ENCODE assay signal across 8 cellular contexts in genomic region chr12:56257491-56258067, GRCh38. TPM values are rescaled to one million over a fixed set of nuclear protein-coding genes. Genes with fewer than 3 reads are reported as not detected.
DNase-seq lines count a peak whose midpoint lies in the region; ATAC-seq and TF ChIP-seq lines count a peak whose summit lies in the region.

No MANE protein-coding gene starts in this region.

- intact Hi-C loops in activated CD4-positive, alpha-beta memory T cell treated with anti-CD3 and anti-CD28 coated beads for 36 hours (cut with micrococcal nuclease) = loop anchor here (1.0 to 5.0 kb wide), 5 partner anchors 9 to 138 kb away; partner anchors contain the start of genes COQ10A, NABP2, RNF41 and STAT2
- intact Hi-C loops in heart left ventricle (cut with DNase I) (loop anchor here in 6 of 10 donors (2.0 to 5.0 kb wide), 3 partner anchors 33 to 65 kb away; partner anchors contain the start of genes NABP2 (in 6 of the 6) and RNF41 (in 4 of the 6)), prostate gland (cut with DNase I) (no loop called here), posterior vena cava (cut with DNase I) (loop anchor here in 1 of 2 donors (1.0 kb wide), 1 partner anchor 18 kb away; no protein-coding TSS in a partner anchor)

- POLR2A ChIA-PET in activated CD4-positive, alpha-beta memory T cell treated with anti-CD3 and anti-CD28 coated beads for 36 hours (lab: Charles Lee) = interaction anchor here (0.6 to 1.8 kb wide), 7 partner anchors 8 to 140 kb away, joined by 3 to 10 read pairs (median 4); partner anchors contain the start of genes RNF41, STAT2 and ZC3H10

- H3K4me1 ChIP-seq in heart left ventricle (peaks cover 5 to 29% (median 23%) of the 10 kb centered on the region in 12 donors), prostate gland (replicated peaks) (peaks cover 6% of the 10 kb centered on the region)

- 0 to 1% (median 1%) methylated on average over 10 to 27 of the region's 27 CpGs for WGBS in heart left ventricle, 4 donors
- WGBS in prostate gland = 0% methylated on average over 27 of the region's 27 CpGs

- H3K36me3 ChIP-seq in heart left ventricle = peaks cover 0 to 45% (median 39%) of the 10 kb centered on the region in 9 donors
- peaks cover 4 to 19% of the 10 kb centered on the region in 2 donors for H3K36me3 ChIP-seq in prostate gland

- no peaks in the 10 kb centered on the region for H3K27me3 Mint-ChIP-seq in activated CD4-positive, alpha-beta memory T cell treated with anti-CD3 and anti-CD28 coated beads for 36 hours

- peak overlapping the region; percentile 59 for H3K27ac Mint-ChIP-seq in activated CD4-positive, alpha-beta memory T cell treated with anti-CD3 and anti-CD28 coated beads for 36 hours

- peaks cover 19% of the 10 kb centered on the region for H3K4me1 Mint-ChIP-seq in activated CD4-positive, alpha-beta memory T cell treated with anti-CD3 and anti-CD28 coated beads for 36 hours (ENCODE audit: low read depth)

- H3K9me3 ChIP-seq in heart left ventricle (no peaks in the 10 kb centered on the region), prostate gland (no peaks in the 10 kb centered on the region)

- no peaks in the 10 kb centered on the region for H3K27me3 ChIP-seq in heart left ventricle
- no peaks in the 10 kb centered on the region for H3K27me3 ChIP-seq in prostate gland (replicated peaks; ENCODE audit: insufficient read depth)

- H3K27ac ChIP-seq in heart left ventricle = peak overlapping the region; percentile 51 to 97 (median 90)
- H3K27ac ChIP-seq in prostate gland = peak overlapping the region; percentile 89 to 90

- DNase-seq in 8988T (peak; percentile 69), GM12865 (ENCODE audit: low read depth) (no peak), HuH-7.5 (ENCODE audit: low spot score) (peak; percentile 85), heart left ventricle (no peak), prostate gland (ENCODE audit: low spot score) (no peak), posterior vena cava (ENCODE audit: low spot score) (no peak), OCI-M2 (lab: John Stamatoyannopoulos, UW; ENCODE audit: unreplicated experiment) (no peak)
- peak; percentile 15 for DNase-seq in activated CD4-positive, alpha-beta memory T cell treated with anti-CD3 and anti-CD28 coated beads for 36 hours

- CTCF ChIA-PET in activated CD4-positive, alpha-beta memory T cell treated with anti-CD3 and anti-CD28 coated beads for 36 hours (lab: Charles Lee) = interaction anchor here (0.7 to 4.6 kb wide), 34 partner anchors 9 to 528 kb away, joined by 3 to 21 read pairs (median 5); partner anchors contain the start of genes CNPY2, COQ10A, ESYT1 and IL23A

- no peak for TF ChIP-seq POLR2A in heart left ventricle (IDR thresholded peaks at IDR 0.05)
- no peak for TF ChIP-seq POLR2A in prostate gland (IDR thresholded peaks at IDR 0.05)

- TF ChIP-seq CTCF in GM12865 (IDR thresholded peaks at IDR 0.05; ENCODE audit: insufficient read depth, low read depth, low read length, missing control alignments) (no peak), heart left ventricle (IDR thresholded peaks at IDR 0.05) (no peak), prostate gland (IDR thresholded peaks at IDR 0.05) (no peak)

- peak overlapping the region; percentile 87 for H3K4me3 Mint-ChIP-seq in activated CD4-positive, alpha-beta memory T cell treated with anti-CD3 and anti-CD28 coated beads for 36 hours

- no peaks in the 10 kb centered on the region for H3K9me3 Mint-ChIP-seq in activated CD4-positive, alpha-beta memory T cell treated with anti-CD3 and anti-CD28 coated beads for 36 hours

- H3K36me3 Mint-ChIP-seq in activated CD4-positive, alpha-beta memory T cell treated with anti-CD3 and anti-CD28 coated beads for 36 hours = peaks cover 17% of the 10 kb centered on the region

- ATAC-seq in heart left ventricle = peak in 3 of 4 donors; percentile 15 to 35 (median 33)

- H3K4me3 ChIP-seq in GM12865 (ENCODE audit: low read depth, low read length) (peak overlapping the region; percentile 78), heart left ventricle (peak overlapping the region; percentile 60 to 99 (median 96)), prostate gland (peak overlapping the region; percentile 72 to 83)

RNA-seq across cellular contexts. Expression of gene ANKRD52, which starts 0.6 kb away (rescaled TPM):
- 10 to 100 TPM; 34.1 to 37.0 TPM for total RNA-seq in activated CD4-positive, alpha-beta memory T cell treated with anti-CD3 and anti-CD28 coated beads for 36 hours
- total RNA-seq in heart left ventricle (10 to 100 TPM; 19.3 to 40.6 (median 28.0) TPM), prostate gland (10 to 100 TPM; 18.5 to 29.0 TPM), posterior vena cava (10 to 100 TPM; 24.6 to 34.5 TPM)
- 10 to 100 TPM; 12.2 to 36.7 TPM for polyA plus RNA-seq in heart left ventricle

RNA-seq across cellular contexts. Expression of gene COQ10A, which starts 9.2 kb away (rescaled TPM):
- 1 to 10 TPM; 6.3 to 7.0 TPM for total RNA-seq in activated CD4-positive, alpha-beta memory T cell treated with anti-CD3 and anti-CD28 coated beads for 36 hours
- 100 to 1,000 TPM in 7 of 9 donors, 10 to 100 TPM in 2; 45.7 to 250 (median 129) TPM for total RNA-seq in heart left ventricle
- polyA plus RNA-seq in heart left ventricle = 100 to 1,000 TPM in 1 of 2 donors, 10 to 100 TPM in 1; 89.2 to 249 TPM
- total RNA-seq in prostate gland = 10 to 100 TPM; 15.9 to 17.6 TPM
- total RNA-seq in posterior vena cava = 10 to 100 TPM in 1 of 2 donors, 1 to 10 TPM in 1; 9.6 to 10.1 TPM

RNA-seq across cellular contexts. Expression of gene SLC39A5, which starts 27.7 kb away (rescaled TPM):
- 1 to 10 TPM in 1 of 2 experiments, under 1 TPM in 1; 0.59 to 1.7 TPM for total RNA-seq in activated CD4-positive, alpha-beta memory T cell treated with anti-CD3 and anti-CD28 coated beads for 36 hours
- total RNA-seq in heart left ventricle = not detected
- polyA plus RNA-seq in heart left ventricle = under 1 TPM in 1 of 2 donors, not detected in 1; 0.12 TPM
- total RNA-seq in prostate gland = not detected
- total RNA-seq in posterior vena cava = not detected

RNA-seq across cellular contexts. Expression of gene NABP2, which starts 33.4 kb away (rescaled TPM):
- total RNA-seq in activated CD4-positive, alpha-beta memory T cell treated with anti-CD3 and anti-CD28 coated beads for 36 hours = 10 to 100 TPM; 62.0 to 62.2 TPM
- total RNA-seq in heart left ventricle (10 to 100 TPM; 18.0 to 27.4 (median 20.7) TPM), prostate gland (10 to 100 TPM; 21.4 to 33.2 TPM), posterior vena cava (10 to 100 TPM; 19.9 to 23.1 TPM)
- 10 to 100 TPM; 14.8 to 30.1 TPM for polyA plus RNA-seq in heart left ventricle

RNA-seq across cellular contexts. Expression of gene RNF41, which starts 35.9 kb away (rescaled TPM):
- total RNA-seq in activated CD4-positive, alpha-beta memory T cell treated with anti-CD3 and anti-CD28 coated beads for 36 hours = 10 to 100 TPM; 28.2 to 31.2 TPM
- 10 to 100 TPM; 41.7 to 84.0 (median 53.3) TPM for total RNA-seq in heart left ventricle
- polyA plus RNA-seq in heart left ventricle = 10 to 100 TPM; 10.6 to 62.4 TPM
- 10 to 100 TPM; 74.4 to 90.4 TPM for total RNA-seq in prostate gland
- 10 to 100 TPM; 40.1 to 44.2 TPM for total RNA-seq in posterior vena cava

Comparison
In these comparisons a context has a peak if more than half of its experiments do, and no peak if none do; other contexts are left out.
1. DNase-seq: peak in 8988T (single experiment), HuH-7.5 (single experiment) and activated CD4-positive, alpha-beta memory T cell treated with anti-CD3 and anti-CD28 coated beads for 36 hours (single experiment); none in GM12865 (single experiment), heart left ventricle (0 of 5), prostate gland (single experiment), posterior vena cava (single experiment) and OCI-M2 (single experiment).
2. Peak in every context shown above with its lines, with median percentiles within 50 percentile points of each other: H3K4me3 ChIP-seq.